Comparison of ENCODE assay signal across 1 cellular context in genomic region chr13:90393408-90393807, GRCh38.
TF ChIP-seq lines count a peak whose summit lies in the region.

No MANE protein-coding gene starts in this region.

TF ChIP-seq in K562, 482 proteins besides CTCF, POLR2A, EP300 and RAD21 (continued from another document):
- TF ChIP-seq MNT (conservative IDR thresholded peaks at IDR 0.05) = 0 out of 4 replicates have a peak, but pooled peaks of 1 of the 2 experiments have one; percentile 17
